10 cellular contexts compared by ENCODE assay signal in genomic region chr17:6471531-6472465, GRCh38. TPM values are rescaled to one million over a fixed set of nuclear protein-coding genes. Genes with fewer than 3 reads are reported as not detected.
DNase-seq lines count a peak whose midpoint lies in the region; TF ChIP-seq lines count a peak whose summit lies in the region.
"Had no signal": no experiment of that assay in that cellular context is flagged by ENCODE, and none has a peak within 500 bp of the region (broad histone marks: within the 10 kb centered on the region; RNA-seq: fewer than 3 reads in every experiment).

No MANE protein-coding gene starts in this region.

- no peaks in the 10 kb centered on the region for H3K27me3 Mint-ChIP-seq in endodermal cell (ENCODE audit: insufficient read depth)
- H3K27me3 Mint-ChIP-seq in activated CD4-positive, alpha-beta memory T cell treated with anti-CD3 and anti-CD28 coated beads, Interleukin-2, amount 10 ng/mL, durations not matched to agents 7 days and 5 days: no peaks in the 10 kb centered on the region

- peak; percentile 9 for DNase-seq in GOT3 (lab: John Stamatoyannopoulos, UW)
- DNase-seq in PC-9: peak; percentile 81 to 85
- DNase-seq in endodermal cell: peak; percentile 73
- DNase-seq in retinal pigment epithelial cell (ENCODE audit: low read depth): no peak
- DNase-seq in activated T-cell treated with anti-CD3 and anti-CD28 coated beads for 4 hours: no peak
- no peak for DNase-seq in amygdala (lab: John Stamatoyannopoulos, UW)
- DNase-seq in activated CD4-positive, alpha-beta memory T cell treated with anti-CD3 and anti-CD28 coated beads, Interleukin-2, amount 10 ng/mL, durations not matched to agents 7 days and 5 days: no peak
- DNase-seq: cortex of kidney, left cardiac atrium, psoas muscle had no signal

- CTCF ChIA-PET in PC-9 (lab: Charles Lee): interaction anchor here (0.6 to 2.6 kb wide), 11 partner anchors 35 to 561 kb away, joined by 3 to 8 read pairs (median 3); no protein-coding TSS in a partner anchor
- CTCF ChIA-PET in activated CD4-positive, alpha-beta memory T cell treated with anti-CD3 and anti-CD28 coated beads, Interleukin-2, amount 10 ng/mL, durations not matched to agents 7 days and 5 days (lab: Charles Lee): interaction anchor here (1.1 to 3.2 kb wide), 6 partner anchors 11 to 179 kb away, joined by 3 to 14 read pairs (median 4); partner anchors contain the start of genes C17orf100 and MED31

- H3K9ac ChIP-seq in endodermal cell (ENCODE audit: extremely low read depth, low read length, poor library complexity, severe bottlenecking): no peak overlapping the region

- 86 to 90% methylated on average over 13 to 19 of the region's 19 CpGs for WGBS in endodermal cell (ENCODE audit: insufficient coverage in 1 of 2, insufficient read length in 1 of 2), 2 experiments

- H3K4me2 ChIP-seq in PC-9: peak overlapping the region; percentile 56

- H3K9me3 ChIP-seq in PC-9 (ENCODE audit: insufficient read depth, low read depth) (no peaks in the 10 kb centered on the region), endodermal cell (ENCODE audit: control insufficient read depth, low read length) (no peaks in the 10 kb centered on the region)
- H3K9me3 ChIP-seq: psoas muscle had no signal

- H3K9me3 Mint-ChIP-seq in endodermal cell: no peaks in the 10 kb centered on the region
- no peaks in the 10 kb centered on the region for H3K9me3 Mint-ChIP-seq in activated CD4-positive, alpha-beta memory T cell treated with anti-CD3 and anti-CD28 coated beads, Interleukin-2, amount 10 ng/mL, durations not matched to agents 7 days and 5 days

- H3K27me3 ChIP-seq in PC-9 (ENCODE audit: insufficient read depth, low read depth) (no peaks in the 10 kb centered on the region), endodermal cell (ENCODE audit: control insufficient read depth, insufficient read depth, low read length, poor library complexity, severe bottlenecking) (no peaks in the 10 kb centered on the region)

- intact Hi-C loops in PC-9 (cut with micrococcal nuclease; ENCODE audit: unreplicated experiment): loop anchor here (1.0 to 5.0 kb wide), 6 partner anchors 27 to 169 kb away; partner anchors contain the start of genes KIAA0753, PIMREG and TXNDC17

- peaks cover 32% of the 10 kb centered on the region for H3K4me1 ChIP-seq in PC-9 (replicated peaks; ENCODE audit: insufficient read depth)
- H3K4me1 ChIP-seq in endodermal cell (ENCODE audit: control insufficient read depth, insufficient read depth, low read length): peaks cover 6% of the 10 kb centered on the region
- H3K4me1 ChIP-seq: psoas muscle had no signal

- H3K27ac ChIP-seq in PC-9 (no peak overlapping the region; the same call in 1 of the 2 replicates), endodermal cell (ENCODE audit: low read depth, low read length) (no peak overlapping the region)
- H3K27ac ChIP-seq: psoas muscle had no signal

- TF ChIP-seq CTCF in PC-9 (conservative IDR thresholded peaks at IDR 0.05) (peak; percentile 33; the same call in 1 of the 2 replicates), endodermal cell (conservative IDR thresholded peaks at IDR 0.05) (no peak), retinal pigment epithelial cell (conservative IDR thresholded peaks at IDR 0.05; ENCODE audit: low read depth, low read length) (peak; percentile 40)

- no peaks in the 10 kb centered on the region for H3K79me2 ChIP-seq in PC-9 (ENCODE audit: low read depth)

- H3K4me1 Mint-ChIP-seq in endodermal cell: peaks cover 19% of the 10 kb centered on the region
- H3K4me1 Mint-ChIP-seq in activated CD4-positive, alpha-beta memory T cell treated with anti-CD3 and anti-CD28 coated beads, Interleukin-2, amount 10 ng/mL, durations not matched to agents 7 days and 5 days: no peaks in the 10 kb centered on the region

- H3F3A ChIP-seq in PC-9 (ENCODE audit: insufficient read depth, low read depth): peaks cover 19% of the 10 kb centered on the region

- no peaks in the 10 kb centered on the region for H3K36me3 Mint-ChIP-seq in endodermal cell (ENCODE audit: low read depth)
- H3K36me3 Mint-ChIP-seq in activated CD4-positive, alpha-beta memory T cell treated with anti-CD3 and anti-CD28 coated beads, Interleukin-2, amount 10 ng/mL, durations not matched to agents 7 days and 5 days (ENCODE audit: low read depth): no peaks in the 10 kb centered on the region

- H3K36me3 ChIP-seq in PC-9 (ENCODE audit: low read depth): no peaks in the 10 kb centered on the region
- H3K36me3 ChIP-seq in endodermal cell (ENCODE audit: control insufficient read depth, insufficient read depth, low read length): no peaks in the 10 kb centered on the region

- POLR2A ChIA-PET in PC-9 (lab: Charles Lee; ENCODE audit: unreplicated experiment): interaction anchor here (0.6 to 1.1 kb wide), 6 partner anchors 29 to 1682 kb away, joined by 3 to 14 read pairs (median 4); no protein-coding TSS in a partner anchor
- POLR2A ChIA-PET in activated CD4-positive, alpha-beta memory T cell treated with anti-CD3 and anti-CD28 coated beads, Interleukin-2, amount 10 ng/mL, durations not matched to agents 7 days and 5 days (lab: Charles Lee): no interaction called here

- H3K27ac Mint-ChIP-seq in endodermal cell: no peak overlapping the region
- H3K27ac Mint-ChIP-seq in activated CD4-positive, alpha-beta memory T cell treated with anti-CD3 and anti-CD28 coated beads, Interleukin-2, amount 10 ng/mL, durations not matched to agents 7 days and 5 days: no peak overlapping the region

- H3K4me3 ChIP-seq in PC-9: no peak overlapping the region
- H3K4me3 ChIP-seq in endodermal cell (ENCODE audit: low read length): no peak overlapping the region
- no peak overlapping the region for H3K4me3 ChIP-seq in retinal pigment epithelial cell (ENCODE audit: low read length)
- H3K4me3 ChIP-seq: psoas muscle had no signal

- no peak overlapping the region for H2AFZ ChIP-seq in PC-9

- H3K4me3 Mint-ChIP-seq in endodermal cell: no peak overlapping the region
- H3K4me3 Mint-ChIP-seq in activated CD4-positive, alpha-beta memory T cell treated with anti-CD3 and anti-CD28 coated beads, Interleukin-2, amount 10 ng/mL, durations not matched to agents 7 days and 5 days: no peak overlapping the region

- BruUV-seq in PC-9 (replicated peaks; lab: Mats Ljungman, UMichigan): no TSS peak

- no peaks in the 10 kb centered on the region for H4K20me1 ChIP-seq in PC-9 (ENCODE audit: insufficient read depth)

- no peaks in the 10 kb centered on the region for H3K9me2 ChIP-seq in PC-9 (ENCODE audit: insufficient read depth)

RNA-seq across cellular contexts. Expression of gene PIMREG, which starts 27.5 kb away (rescaled TPM):
- 52.2 and 62.3 TPM in 2 replicates for total RNA-seq in PC-9 (2021)
- 10 to 100 TPM; 33.4 to 68.7 TPM for total RNA-seq in endodermal cell
- 98.1 TPM for polyA plus RNA-seq in endodermal cell (2013, experiment 1 of 2)
- 101 TPM for polyA plus RNA-seq in endodermal cell (2013, experiment 2 of 2)
- total RNA-seq in activated CD4-positive, alpha-beta memory T cell treated with anti-CD3 and anti-CD28 coated beads, Interleukin-2, amount 10 ng/mL, durations not matched to agents 7 days and 5 days: 10 to 100 TPM; 21.2 TPM

RNA-seq across cellular contexts. Expression of gene AIPL1, which starts 36.9 kb away (rescaled TPM):
- total RNA-seq in PC-9 (2021): not detected in 2 replicates
- not detected for total RNA-seq in endodermal cell
- polyA plus RNA-seq in endodermal cell (2013, experiment 1 of 2): 0.28 TPM
- polyA plus RNA-seq in endodermal cell (2013, experiment 2 of 2): 0.21 TPM
- total RNA-seq in activated CD4-positive, alpha-beta memory T cell treated with anti-CD3 and anti-CD28 coated beads, Interleukin-2, amount 10 ng/mL, durations not matched to agents 7 days and 5 days: not detected
- total RNA-seq: left cardiac atrium, psoas muscle had no signal
- polyA plus RNA-seq: psoas muscle had no signal

Comparison
In these comparisons a context has a peak if more than half of its experiments do, and no peak if none do; other contexts are left out.
1. DNase-seq: peak in GOT3 (single experiment), PC-9 (2 of 2) and endodermal cell (single experiment); none in retinal pigment epithelial cell (single experiment), activated T-cell treated with anti-CD3 and anti-CD28 coated beads for 4 hours (single experiment), amygdala (0 of 56) and activated CD4-positive, alpha-beta memory T cell treated with anti-CD3 and anti-CD28 coated beads, Interleukin-2, amount 10 ng/mL, durations not matched to agents 7 days and 5 days (single experiment).